Comparison of ENCODE assay signal across 8 cellular contexts in the genomic region with DNA sequence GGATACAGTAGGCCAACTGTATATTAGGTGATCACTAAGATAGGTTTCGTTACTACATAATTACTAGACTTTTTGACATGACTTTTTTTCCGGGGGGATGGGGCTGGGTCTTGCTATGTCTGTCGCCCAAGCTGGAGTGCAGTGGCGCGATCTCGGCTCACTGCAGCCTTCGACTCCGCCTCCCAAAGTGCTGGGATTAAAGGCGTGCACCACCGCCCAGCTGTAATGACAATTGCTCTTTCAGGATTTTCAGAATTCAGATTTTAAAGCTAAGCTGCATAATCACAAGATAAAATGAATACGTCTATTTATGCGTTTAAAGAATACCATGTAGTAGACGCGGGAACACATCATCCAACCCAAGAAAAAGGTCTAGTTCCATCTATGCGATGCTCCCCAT. TPM values are rescaled to one million over a fixed set of nuclear protein-coding genes. Genes with fewer than 3 reads are reported as not detected.
DNase-seq lines count a peak whose midpoint lies in the region; ATAC-seq lines count a peak whose summit lies in the region.

No MANE protein-coding gene starts in this region.

- H3K36me3 Mint-ChIP-seq in activated CD4-positive, alpha-beta T cell treated with anti-CD3 and anti-CD28 coated beads, Interleukin-2, amount 10 ng/mL, durations not matched to agents 24 days and 14 days (ENCODE audit: low read depth), result peaks cover 67% of the 10 kb centered on the region
- peaks cover 64% of the 10 kb centered on the region for H3K36me3 Mint-ChIP-seq in activated CD8-positive, alpha-beta T cell treated with anti-CD3 and anti-CD28 coated beads, Interleukin-2, amount 10 ng/mL, durations not matched to agents 7 days and 5 days (ENCODE audit: low read depth)

- peak overlapping the region; percentile 95 for H3K27ac Mint-ChIP-seq in activated CD4-positive, alpha-beta T cell treated with anti-CD3 and anti-CD28 coated beads, Interleukin-2, amount 10 ng/mL, durations not matched to agents 24 days and 14 days
- H3K27ac Mint-ChIP-seq in activated CD8-positive, alpha-beta T cell treated with anti-CD3 and anti-CD28 coated beads, Interleukin-2, amount 10 ng/mL, durations not matched to agents 7 days and 5 days, result peak overlapping the region; percentile 99

- POLR2A ChIA-PET in activated CD8-positive, alpha-beta T cell treated with anti-CD3 and anti-CD28 coated beads, Interleukin-2, amount 10 ng/mL, durations not matched to agents 7 days and 5 days (lab: Charles Lee), result interaction anchor here (0.6 to 2.2 kb wide), 6 partner anchors 11 to 187 kb away, joined by 3 to 15 read pairs (median 5); partner anchors contain the start of gene LARP4B

- H3K27me3 Mint-ChIP-seq in activated CD4-positive, alpha-beta T cell treated with anti-CD3 and anti-CD28 coated beads, Interleukin-2, amount 10 ng/mL, durations not matched to agents 24 days and 14 days, result no peaks in the 10 kb centered on the region
- no peaks in the 10 kb centered on the region for H3K27me3 Mint-ChIP-seq in activated CD8-positive, alpha-beta T cell treated with anti-CD3 and anti-CD28 coated beads, Interleukin-2, amount 10 ng/mL, durations not matched to agents 7 days and 5 days (ENCODE audit: low read depth)

- intact Hi-C loops in activated CD4-positive, alpha-beta T cell treated with anti-CD3 and anti-CD28 coated beads, Interleukin-2, amount 10 ng/mL, durations not matched to agents 24 days and 14 days (cut with micrococcal nuclease), result loop anchor here (1.0 to 2.0 kb wide), 3 partner anchors 8 to 47 kb away; partner anchors contain the start of gene WDR37

- H3K9me3 ChIP-seq in iPS-15b (ENCODE audit: control insufficient read depth, insufficient read depth, low read length), result no peaks in the 10 kb centered on the region

- peaks cover 8% of the 10 kb centered on the region for H3K36me3 ChIP-seq in iPS-15b (ENCODE audit: control insufficient read depth, insufficient read depth, low read length)

- peak overlapping the region; percentile 87 for H3K9ac ChIP-seq in iPS-15b (ENCODE audit: low read depth, low read length)

- H3K4me3 Mint-ChIP-seq in activated CD4-positive, alpha-beta T cell treated with anti-CD3 and anti-CD28 coated beads, Interleukin-2, amount 10 ng/mL, durations not matched to agents 24 days and 14 days, result peak overlapping the region; percentile 95
- H3K4me3 Mint-ChIP-seq in activated CD8-positive, alpha-beta T cell treated with anti-CD3 and anti-CD28 coated beads, Interleukin-2, amount 10 ng/mL, durations not matched to agents 7 days and 5 days, result peak overlapping the region; percentile 94

- H3K4me1 Mint-ChIP-seq in activated CD4-positive, alpha-beta T cell treated with anti-CD3 and anti-CD28 coated beads, Interleukin-2, amount 10 ng/mL, durations not matched to agents 24 days and 14 days, result peaks cover 57% of the 10 kb centered on the region
- H3K4me1 Mint-ChIP-seq in activated CD8-positive, alpha-beta T cell treated with anti-CD3 and anti-CD28 coated beads, Interleukin-2, amount 10 ng/mL, durations not matched to agents 7 days and 5 days (ENCODE audit: low read depth), result peaks cover 67% of the 10 kb centered on the region

- no peaks in the 10 kb centered on the region for H3K27me3 ChIP-seq in iPS-15b (ENCODE audit: control insufficient read depth, insufficient read depth, low read length)

- peak; percentile 74 for DNase-seq in activated CD4-positive, alpha-beta T cell treated with anti-CD3 and anti-CD28 coated beads, Interleukin-2, amount 10 ng/mL, durations not matched to agents 24 days and 14 days
- DNase-seq in activated CD4-positive, alpha-beta T cell treated with anti-CD3 and anti-CD28 coated beads for 4 hours, result no peak
- DNase-seq in activated CD8-positive, alpha-beta T cell treated with anti-CD3 and anti-CD28 coated beads, Interleukin-2, amount 10 ng/mL, durations not matched to agents 7 days and 5 days, result peak; percentile 39
- DNase-seq in stimulated activated naive CD8-positive, alpha-beta T cell treated with anti-CD3 and anti-CD28 coated beads, Interleukin-15, Interleukin-2, amounts not matched to agents 100 U/mL and 50 U/mL, for 24 hours, result peak; percentile 38

- no peak for ATAC-seq in activated CD8-positive, alpha-beta T cell treated with anti-CD3 and anti-CD28 coated beads, Interleukin-2, amount 10 ng/mL, durations not matched to agents 7 days and 5 days
- ATAC-seq in stimulated activated naive CD8-positive, alpha-beta T cell treated with anti-CD3 and anti-CD28 coated beads, Interleukin-15, Interleukin-2, amounts not matched to agents 100 U/mL and 50 U/mL, for 24 hours, result no peak
- ATAC-seq in HG03159 (IDR thresholded peaks at IDR 0.05; ENCODE audit: unreplicated experiment) (no peak), HG02763 (IDR thresholded peaks at IDR 0.05; ENCODE audit: unreplicated experiment) (no peak), GM18907 (IDR thresholded peaks at IDR 0.05; ENCODE audit: unreplicated experiment) (no peak)

- CTCF ChIA-PET in activated CD8-positive, alpha-beta T cell treated with anti-CD3 and anti-CD28 coated beads, Interleukin-2, amount 10 ng/mL, durations not matched to agents 7 days and 5 days (lab: Charles Lee), result interaction anchor here (1.8 kb wide), 1 partner anchor 11 kb away, joined by 6 read pairs; no protein-coding TSS in a partner anchor

- H3K9me3 Mint-ChIP-seq in activated CD4-positive, alpha-beta T cell treated with anti-CD3 and anti-CD28 coated beads, Interleukin-2, amount 10 ng/mL, durations not matched to agents 24 days and 14 days, result no peaks in the 10 kb centered on the region
- H3K9me3 Mint-ChIP-seq in activated CD8-positive, alpha-beta T cell treated with anti-CD3 and anti-CD28 coated beads, Interleukin-2, amount 10 ng/mL, durations not matched to agents 7 days and 5 days (ENCODE audit: insufficient read depth), result no peaks in the 10 kb centered on the region

- H3K4me3 ChIP-seq in iPS-15b (ENCODE audit: low read depth, low read length), result peak overlapping the region; percentile 98

- peaks cover 4% of the 10 kb centered on the region for H3K4me1 ChIP-seq in iPS-15b (ENCODE audit: control insufficient read depth, insufficient read depth, low read length)

RNA-seq across cellular contexts. Expression of gene IDI1, which starts 1.0 kb away (rescaled TPM):
- 74.6 and 75.5 TPM in 2 replicates for total RNA-seq in activated CD4-positive, alpha-beta T cell treated with anti-CD3 and anti-CD28 coated beads, Interleukin-2, amount 10 ng/mL, durations not matched to agents 24 days and 14 days
- total RNA-seq in activated CD8-positive, alpha-beta T cell treated with anti-CD3 and anti-CD28 coated beads, Interleukin-2, amount 10 ng/mL, durations not matched to agents 7 days and 5 days, result 10 to 100 TPM; 64.7 to 65.3 TPM

RNA-seq across cellular contexts. Expression of gene WDR37, which starts 8.2 kb away (rescaled TPM):
- total RNA-seq in activated CD4-positive, alpha-beta T cell treated with anti-CD3 and anti-CD28 coated beads, Interleukin-2, amount 10 ng/mL, durations not matched to agents 24 days and 14 days, result 17.4 and 18.1 TPM in 2 replicates
- 10 to 100 TPM; 24.9 to 27.0 TPM for total RNA-seq in activated CD8-positive, alpha-beta T cell treated with anti-CD3 and anti-CD28 coated beads, Interleukin-2, amount 10 ng/mL, durations not matched to agents 7 days and 5 days

RNA-seq across cellular contexts. Expression of gene IDI2, which starts 22.3 kb away (rescaled TPM):
- not detected in 2 replicates for total RNA-seq in activated CD4-positive, alpha-beta T cell treated with anti-CD3 and anti-CD28 coated beads, Interleukin-2, amount 10 ng/mL, durations not matched to agents 24 days and 14 days
- not detected for total RNA-seq in activated CD8-positive, alpha-beta T cell treated with anti-CD3 and anti-CD28 coated beads, Interleukin-2, amount 10 ng/mL, durations not matched to agents 7 days and 5 days

RNA-seq across cellular contexts. Expression of gene GTPBP4, which starts 59.7 kb away (rescaled TPM):
- 187 and 194 TPM in 2 replicates for total RNA-seq in activated CD4-positive, alpha-beta T cell treated with anti-CD3 and anti-CD28 coated beads, Interleukin-2, amount 10 ng/mL, durations not matched to agents 24 days and 14 days
- total RNA-seq in activated CD8-positive, alpha-beta T cell treated with anti-CD3 and anti-CD28 coated beads, Interleukin-2, amount 10 ng/mL, durations not matched to agents 7 days and 5 days, result 10 to 100 TPM; 66.0 to 67.1 TPM

Comparison
In these comparisons a context has a peak if more than half of its experiments do, and no peak if none do; other contexts are left out.
1. DNase-seq: peak in activated CD4-positive, alpha-beta T cell treated with anti-CD3 and anti-CD28 coated beads, Interleukin-2, amount 10 ng/mL, durations not matched to agents 24 days and 14 days (single experiment), activated CD8-positive, alpha-beta T cell treated with anti-CD3 and anti-CD28 coated beads, Interleukin-2, amount 10 ng/mL, durations not matched to agents 7 days and 5 days (single experiment) and stimulated activated naive CD8-positive, alpha-beta T cell treated with anti-CD3 and anti-CD28 coated beads, Interleukin-15, Interleukin-2, amounts not matched to agents 100 U/mL and 50 U/mL, for 24 hours (single experiment); none in activated CD4-positive, alpha-beta T cell treated with anti-CD3 and anti-CD28 coated beads for 4 hours (0 of 2).